Comparison of ENCODE assay signal across 8 cellular contexts in genomic region chr15:45186771-45187577, GRCh38. TPM values are rescaled to one million over a fixed set of nuclear protein-coding genes. Genes with fewer than 3 reads are reported as not detected.
DNase-seq lines count a peak whose midpoint lies in the region; ATAC-seq and TF ChIP-seq lines count a peak whose summit lies in the region.

No MANE protein-coding gene starts in this region.

- no peak for DNase-seq in activated CD4-positive, alpha-beta T cell treated with anti-CD3 and anti-CD28 coated beads for 36 hours
- no peak for DNase-seq in activated CD4-positive, alpha-beta T cell treated with anti-CD3 and anti-CD28 coated beads for 48 hours
- DNase-seq in ascending aorta (ENCODE audit: low spot score in 2 of 2) (no peak), NCI-H524 (lab: John Stamatoyannopoulos, UW) (no peak), NCI-H1694 treated with DMSO at 0.1 percent for 48 hours (lab: John Stamatoyannopoulos, UW) (no peak), ureter (ENCODE audit: low spot score) (no peak)

- H3K4me1 ChIP-seq in ascending aorta (peaks cover 0 to 5% of the 10 kb centered on the region in 2 donors), liver (ENCODE audit: control insufficient read depth in 4 of 4, insufficient read depth in 4 of 4, low read length in 3 of 4) (peaks cover 20 to 47% (median 30%) of the 10 kb centered on the region in 4 donors), thymus (ENCODE audit: control insufficient read depth, insufficient read depth, low read length) (peaks cover 2% of the 10 kb centered on the region)

- peak in 1 of 2 donors; percentile 5 for TF ChIP-seq RAD21 in liver (IDR thresholded peaks at IDR 0.05)

- CTCF ChIA-PET in activated CD4-positive, alpha-beta T cell treated with anti-CD3 and anti-CD28 coated beads for 36 hours (lab: Charles Lee): interaction anchor here (0.5 to 4.1 kb wide), 9 partner anchors 10 to 215 kb away, joined by 3 to 20 read pairs (median 6); a partner anchor contains a TSS

- no peaks in the 10 kb centered on the region for H3K27me3 Mint-ChIP-seq in activated CD4-positive, alpha-beta T cell treated with anti-CD3 and anti-CD28 coated beads for 36 hours

- ATAC-seq in activated CD4-positive, alpha-beta T cell treated with anti-CD3 and anti-CD28 coated beads for 36 hours: no peak

- WGBS in liver: 8% methylated on average over 42 of the region's 42 CpGs
- 18% methylated on average over 42 of the region's 42 CpGs for WGBS in thymus

- peak overlapping the region; percentile 67 for H3K27ac Mint-ChIP-seq in activated CD4-positive, alpha-beta T cell treated with anti-CD3 and anti-CD28 coated beads for 36 hours

- peaks cover 3% of the 10 kb centered on the region for H3K36me3 Mint-ChIP-seq in activated CD4-positive, alpha-beta T cell treated with anti-CD3 and anti-CD28 coated beads for 36 hours (ENCODE audit: low read depth)

- H3K27me3 ChIP-seq in ascending aorta (no peaks in the 10 kb centered on the region), liver (ENCODE audit: control insufficient read depth in 4 of 4, insufficient read depth in 4 of 4, low read length in 3 of 4) (no peaks in the 10 kb centered on the region), thymus (ENCODE audit: control insufficient read depth, insufficient read depth) (peaks cover 6% of the 10 kb centered on the region)

- H3K27ac ChIP-seq in ascending aorta (peak overlapping the region; percentile 89 to 98), liver (ENCODE audit: low read depth in 1 of 2, low read length in 2 of 2) (peak overlapping the region; percentile 37 to 66), thymus (ENCODE audit: low read depth) (peak overlapping the region; percentile 64)

- POLR2A ChIA-PET in activated CD4-positive, alpha-beta T cell treated with anti-CD3 and anti-CD28 coated beads for 36 hours (lab: Charles Lee): interaction anchor here (1.1 to 2.0 kb wide), 5 partner anchors 11 to 24 kb away, joined by 3 to 15 read pairs (median 4); no protein-coding TSS in a partner anchor

- H3K9me3 Mint-ChIP-seq in activated CD4-positive, alpha-beta T cell treated with anti-CD3 and anti-CD28 coated beads for 36 hours (ENCODE audit: low read depth): no peaks in the 10 kb centered on the region

- TF ChIP-seq CTCF in ascending aorta (IDR thresholded peaks at IDR 0.05): no peak
- no peak for TF ChIP-seq CTCF in liver (IDR thresholded peaks at IDR 0.05; ENCODE audit: low read depth, low read length, missing input control)

- H3K36me3 ChIP-seq in ascending aorta (no peaks in the 10 kb centered on the region), liver (ENCODE audit: control insufficient read depth in 4 of 4, insufficient read depth in 3 of 4, low read depth in 1 of 4, low read length in 3 of 4) (no peaks in the 10 kb centered on the region), thymus (ENCODE audit: control insufficient read depth, insufficient read depth) (no peaks in the 10 kb centered on the region)

- H3K4me3 Mint-ChIP-seq in activated CD4-positive, alpha-beta T cell treated with anti-CD3 and anti-CD28 coated beads for 36 hours: peak overlapping the region; percentile 80

- H3K9me3 ChIP-seq in ascending aorta (no peaks in the 10 kb centered on the region), liver (ENCODE audit: control insufficient read depth in 4 of 4, low read length in 3 of 4) (no peaks in the 10 kb centered on the region), thymus (ENCODE audit: control insufficient read depth) (no peaks in the 10 kb centered on the region)

- intact Hi-C loops in activated CD4-positive, alpha-beta T cell treated with anti-CD3 and anti-CD28 coated beads for 36 hours (cut with DNase I, micrococcal nuclease): loop anchor here in 1 of 2 experiments (10.0 kb wide), 1 partner anchor 902 kb away; the partner anchor contains the start of gene GOLM2
- intact Hi-C loops in ascending aorta (cut with DNase I): loop anchor here (1.0 to 5.0 kb wide), 3 partner anchors 20 to 270 kb away; partner anchors contain the start of gene GATM

- H3K4me3 ChIP-seq in ascending aorta (peak overlapping the region; percentile 79 to 94), liver (ENCODE audit: low read depth in 1 of 3, low read length in 3 of 3) (peak overlapping the region; percentile 27 to 88 (median 62)), thymus (ENCODE audit: low read length) (peak overlapping the region; percentile 78)

- peaks cover 28% of the 10 kb centered on the region for H3K4me1 Mint-ChIP-seq in activated CD4-positive, alpha-beta T cell treated with anti-CD3 and anti-CD28 coated beads for 36 hours

- peak overlapping the region in 1 of 2 donors; percentile 40 for H3K9ac ChIP-seq in liver (ENCODE audit: low read depth in 1 of 2, low read length in 2 of 2)

TF ChIP-seq in liver, 16 proteins besides CTCF, POLR2A, EP300 and RAD21:
- TF ChIP-seq EGR1 (IDR thresholded peaks at IDR 0.05; ENCODE audit: low read depth in 2 of 2) (no peak), SP1 (IDR thresholded peaks at IDR 0.05) (peak; percentile 39), ATF3 (IDR thresholded peaks at IDR 0.05) (no peak), RXRA (IDR thresholded peaks at IDR 0.05) (peak; percentile 53 to 74), HNF4A (conservative IDR thresholded peaks at IDR 0.05) (peak; percentile 50 to 77), FOXA1 (IDR thresholded peaks at IDR 0.05) (no peak), TAF1 (conservative IDR thresholded peaks at IDR 0.05) (no peak), HNF4G (IDR thresholded peaks at IDR 0.05) (no peak), NR2F2 (IDR thresholded peaks at IDR 0.05) (peak; percentile 87)
TF ChIP-seq in liver: peak in this region for 4.

RNA-seq across cellular contexts. Expression of gene SHF, which starts 0.8 kb away (rescaled TPM):
- total RNA-seq in activated CD4-positive, alpha-beta T cell treated with anti-CD3 and anti-CD28 coated beads for 36 hours: 10 to 100 TPM; 17.9 to 18.7 TPM
- total RNA-seq in ascending aorta (75.0 TPM), liver (10 to 100 TPM in 1 of 2 donors, 1 to 10 TPM in 1; 5.0 to 15.2 TPM), ureter (7.9 TPM)
- polyA plus RNA-seq in liver (10 to 100 TPM in 1 of 2 donors, 1 to 10 TPM in 1; 4.7 to 15.7 TPM), thymus (5.7 TPM)

RNA-seq across cellular contexts. Expression of gene DUOX1, which starts 57.2 kb away (rescaled TPM):
- total RNA-seq in activated CD4-positive, alpha-beta T cell treated with anti-CD3 and anti-CD28 coated beads for 36 hours: under 1 TPM; 0.07 to 0.11 TPM
- total RNA-seq in ascending aorta: 2.7 TPM
- under 1 TPM in 1 of 2 donors, not detected in 1; 0.08 TPM for total RNA-seq in liver
- polyA plus RNA-seq in liver: under 1 TPM; 0.02 to 0.94 TPM
- 4.3 TPM for polyA plus RNA-seq in thymus
- 85.5 TPM for total RNA-seq in ureter

RNA-seq across cellular contexts. Expression of gene DUOXA1, which starts 57.3 kb away (rescaled TPM):
- under 1 TPM in 1 of 2 experiments, not detected in 1; 0.19 TPM for total RNA-seq in activated CD4-positive, alpha-beta T cell treated with anti-CD3 and anti-CD28 coated beads for 36 hours
- total RNA-seq in ascending aorta (4.2 TPM), liver (not detected), ureter (87.3 TPM)
- polyA plus RNA-seq in liver (under 1 TPM in 1 of 2 donors, not detected in 1; 0.02 TPM), thymus (4.8 TPM)

Comparison
In these comparisons a context has a peak if more than half of its experiments do, and no peak if none do; other contexts are left out.
1. RNA of gene DUOX1, which starts 57.2 kb away (total RNA-seq): 85.5 TPM in ureter (single experiment); 2.7 TPM in ascending aorta (single experiment), 0.07 to 0.11 TPM in activated CD4-positive, alpha-beta T cell treated with anti-CD3 and anti-CD28 coated beads for 36 hours and 0.08 TPM in liver; every median in the first group is over 10 times any median in the second.
2. RNA of gene DUOXA1, which starts 57.3 kb away (total RNA-seq): 87.3 TPM in ureter (single experiment); 4.2 TPM in ascending aorta (single experiment), 0.19 TPM in activated CD4-positive, alpha-beta T cell treated with anti-CD3 and anti-CD28 coated beads for 36 hours and not detected in liver; every median in the first group is over 10 times any median in the second.
3. Peak in every context shown above with its lines, with median percentiles within 50 percentile points of each other: H3K27ac ChIP-seq and H3K4me3 ChIP-seq.